19 cellular contexts compared by ENCODE assay signal in the genomic region with DNA sequence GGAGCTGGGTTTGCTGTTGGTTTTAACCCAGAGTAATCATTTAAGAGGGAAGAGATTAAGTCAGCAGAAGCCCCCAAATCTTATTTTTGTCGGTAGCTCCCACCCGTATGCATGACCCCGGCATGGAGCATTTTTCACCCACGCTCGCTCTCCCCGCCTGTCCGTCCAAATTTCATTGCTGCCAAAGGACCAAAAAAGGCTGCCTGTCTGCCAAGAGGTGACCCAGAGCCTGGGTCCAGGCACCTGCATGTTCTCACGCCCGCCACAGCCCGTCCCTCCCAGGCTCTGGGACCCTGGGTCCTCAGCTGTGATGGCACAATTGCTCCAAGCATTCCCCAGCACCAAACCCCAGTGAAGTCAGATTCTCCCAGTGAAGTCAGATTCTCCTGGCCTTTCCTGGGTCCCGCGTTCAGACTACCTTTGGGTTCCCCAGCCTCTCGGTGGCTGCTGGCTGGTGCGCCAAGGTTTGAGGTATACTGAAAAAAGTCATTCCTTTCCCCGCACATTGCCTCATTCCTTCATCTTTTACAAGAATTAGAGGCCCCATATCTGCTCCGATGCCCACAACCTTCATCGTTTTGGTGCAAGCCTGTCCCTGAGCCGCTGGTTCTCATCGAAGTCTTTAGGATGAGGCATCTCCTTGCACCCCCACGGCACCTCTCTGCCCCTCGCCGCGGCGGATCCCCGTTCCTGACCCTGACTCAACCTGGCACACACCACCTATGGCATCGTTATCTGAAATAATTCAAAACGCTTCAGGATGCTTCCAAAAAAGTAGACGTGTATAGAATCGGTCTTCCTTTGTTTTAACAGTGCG. TPM values are rescaled to one million over a fixed set of nuclear protein-coding genes. Genes with fewer than 3 reads are reported as not detected.
DNase-seq lines count a peak whose midpoint lies in the region; ATAC-seq and TF ChIP-seq lines count a peak whose summit lies in the region.
"Had no signal": no experiment of that assay in that cellular context is flagged by ENCODE, and none has a peak within 500 bp of the region (broad histone marks: within the 10 kb centered on the region; RNA-seq: fewer than 3 reads in every experiment).

No MANE protein-coding gene starts in this region.

- WGBS in right cardiac atrium, result 92% methylated on average over 30 of the region's 30 CpGs

- H3K27ac ChIP-seq in BLaER1 (no peak overlapping the region), right cardiac atrium (ENCODE audit: low read length) (no peak overlapping the region), PC-3 (ENCODE audit: low read length) (no peak overlapping the region)
- H3K27ac ChIP-seq: KMS-11, SK-N-MC had no signal

- POLR2A ChIA-PET in PC-3 (lab: Charles Lee; ENCODE audit: unreplicated experiment), result no interaction called here

- H3K36me3 ChIP-seq in BLaER1, result no peaks in the 10 kb centered on the region
- no peaks in the 10 kb centered on the region for H3K36me3 ChIP-seq in skeletal muscle satellite cell (ENCODE audit: insufficient read depth, low read length)
- H3K36me3 ChIP-seq in PC-3 (ENCODE audit: low read depth, low read length), result no peaks in the 10 kb centered on the region

- H3K9me3 Mint-ChIP-seq in brain, result peaks cover 0 to 3% (median 0%) of the 10 kb centered on the region in 5 experiments
- H3K9me3 Mint-ChIP-seq: CD4-positive, alpha-beta memory T cell had no signal

- TF ChIP-seq CTCF in brain (conservative IDR thresholded peaks at IDR 0.05), result no peak
- no peak for TF ChIP-seq CTCF in PC-3 (conservative IDR thresholded peaks at IDR 0.05; ENCODE audit: low read depth, low read length)

- no peaks in the 10 kb centered on the region for H3K27me3 Mint-ChIP-seq in brain

- H3K27me3 ChIP-seq in BLaER1 (no peaks in the 10 kb centered on the region), right cardiac atrium (ENCODE audit: control insufficient read depth, insufficient read depth) (no peaks in the 10 kb centered on the region), skeletal muscle satellite cell (ENCODE audit: control insufficient read depth, insufficient read depth, low read length) (no peaks in the 10 kb centered on the region), PC-3 (ENCODE audit: low read length) (no peaks in the 10 kb centered on the region)

- H3K4me3 ChIP-seq in BLaER1, result no peak overlapping the region
- no peak overlapping the region for H3K4me3 ChIP-seq in right cardiac atrium (ENCODE audit: low read length)
- H3K4me3 ChIP-seq in skeletal muscle satellite cell (ENCODE audit: low read length), result peak overlapping the region; percentile 72
- no peak overlapping the region for H3K4me3 ChIP-seq in PC-3 (ENCODE audit: low read length)
- H3K4me3 ChIP-seq: SK-N-MC had no signal

- H3F3A ChIP-seq in PC-3 (ENCODE audit: low read length, unreplicated experiment), result no peaks in the 10 kb centered on the region

- H3K4me1 ChIP-seq in BLaER1 (peaks cover 23% of the 10 kb centered on the region), right cardiac atrium (ENCODE audit: control insufficient read depth, insufficient read depth, low read length) (no peaks in the 10 kb centered on the region), skeletal muscle satellite cell (ENCODE audit: control insufficient read depth, insufficient read depth, low read length) (peaks cover 32% of the 10 kb centered on the region), PC-3 (ENCODE audit: insufficient read depth, low read length) (no peaks in the 10 kb centered on the region)

- H3K79me2 ChIP-seq in PC-3 (ENCODE audit: low read length), result no peaks in the 10 kb centered on the region

- ATAC-seq in right cardiac atrium (no peak), HG02973 (IDR thresholded peaks at IDR 0.05; ENCODE audit: unreplicated experiment) (no peak), PC-3 (no peak)
- ATAC-seq: HepG2 had no signal

- H4K20me1 ChIP-seq in BLaER1, result no peaks in the 10 kb centered on the region
- no peaks in the 10 kb centered on the region for H4K20me1 ChIP-seq in PC-3 (ENCODE audit: low read length)

- no peak overlapping the region for H3K4me3 Mint-ChIP-seq in brain
- H3K4me3 Mint-ChIP-seq: CD4-positive, alpha-beta memory T cell had no signal

- DNase-seq in right cardiac atrium (peak in 2 of 3 donors; percentile 20 to 44), PC-3 (no peak), NCI-H1092 (lab: John Stamatoyannopoulos, UW) (no peak)
- DNase-seq in activated naive CD4-positive, alpha-beta T cell treated with Interleukin-2 at 50 U/mL for 16 hours, result no peak
- DNase-seq: ACHN; CD4-positive, alpha-beta memory T cell; DMS79 treated with DMSO at 0.1 percent for 48 hours; NCI-H1436 treated with DMSO at 0.1 percent for 48 hours; NCI-H2081 treated with DMSO at 0.1 percent for 48 hours; NCI-H510A treated with DMSO at 0.1 percent for 48 hours; NCI-H82 had no signal

- no TSS peak for BruUV-seq in PC-3 (replicated peaks; lab: Mats Ljungman, UMichigan)

- H3K9ac ChIP-seq in BLaER1 (no peak overlapping the region; the same call in 1 of the 2 replicates), skeletal muscle satellite cell (ENCODE audit: low read depth, low read length) (peak overlapping the region; percentile 69), PC-3 (ENCODE audit: low read length) (no peak overlapping the region)
- H3K9ac ChIP-seq: KMS-11 had no signal

- H3K4me1 Mint-ChIP-seq in brain, result peaks cover 29% of the 10 kb centered on the region

- CTCF ChIA-PET in PC-3 (lab: Charles Lee), result no interaction called here

- no peaks in the 10 kb centered on the region for H3K9me2 ChIP-seq in PC-3 (replicated peaks; ENCODE audit: low read length)

- H3K4me2 ChIP-seq in BLaER1, result peak overlapping the region; percentile 82
- H3K4me2 ChIP-seq in skeletal muscle satellite cell (ENCODE audit: low read length), result peak overlapping the region; percentile 91
- H3K4me2 ChIP-seq in PC-3 (ENCODE audit: low read length), result no peak overlapping the region
- H3K4me2 ChIP-seq: KMS-11 had no signal

- H3K27ac Mint-ChIP-seq in brain, result peak overlapping the region in 4 of 5 experiments; percentile 28 to 89 (median 62)

- intact Hi-C loops in right cardiac atrium (cut with DNase I) (no loop called here), PC-3 (cut with micrococcal nuclease) (no loop called here)

- H2AFZ ChIP-seq in PC-3 (ENCODE audit: low read length), result no peak overlapping the region

- peaks cover 28% of the 10 kb centered on the region for H3K36me3 Mint-ChIP-seq in brain

- no peaks in the 10 kb centered on the region for H3K9me3 ChIP-seq in BLaER1
- H3K9me3 ChIP-seq in right cardiac atrium (ENCODE audit: control insufficient read depth, low read length), result no peaks in the 10 kb centered on the region
- H3K9me3 ChIP-seq in skeletal muscle satellite cell (replicated peaks; ENCODE audit: low read length), result no peaks in the 10 kb centered on the region
- H3K9me3 ChIP-seq in PC-3 (ENCODE audit: low read length), result no peaks in the 10 kb centered on the region

RNA-seq across cellular contexts. Expression of a gene that starts 59.3 kb away (rescaled TPM):
- polyA plus RNA-seq in brain (ENCODE audit: insufficient read depth, low read depth, low replicate concordance), result 0.25 TPM
- under 1 TPM; 0.24 to 0.64 (median 0.37) TPM for total RNA-seq in right cardiac atrium
- polyA plus RNA-seq in right cardiac atrium, result not detected
- not detected in 2 replicates for total RNA-seq in skeletal muscle satellite cell (2012; rRNA removed)
- total RNA-seq in PC-3 (2014; rRNA removed), result not detected in 2 replicates
- total RNA-seq: CD4-positive, alpha-beta memory T cell; M059J had no signal
- polyA plus RNA-seq: CD4-positive, alpha-beta memory T cell had no signal

Comparison
In these comparisons a context has a peak if more than half of its experiments do, and no peak if none do; other contexts are left out.
1. DNase-seq: peak in right cardiac atrium (2 of 3); none in activated naive CD4-positive, alpha-beta T cell treated with Interleukin-2 at 50 U/mL for 16 hours (single experiment), PC-3 (single experiment) and NCI-H1092 (single experiment).